ENCODE assay signal across 28 cellular contexts in genomic region chr16:90042946-90043514, GRCh38. TPM values are rescaled to one million over a fixed set of nuclear protein-coding genes. Genes with fewer than 3 reads are reported as not detected.
"Had no signal": no experiment of that assay in that cellular context is flagged by ENCODE, and none has a peak within 500 bp of the region (broad histone marks: within the 10 kb centered on the region; RNA-seq: fewer than 3 reads in every experiment).

No MANE protein-coding gene starts in this region.

- H3K9me3 ChIP-seq: Peyer's patch, SJCRH30, SK-N-SH had no signal

- H3K9ac ChIP-seq: SK-N-SH had no signal

- H3K4me1 ChIP-seq: SJCRH30 had no signal

- H3K36me3 ChIP-seq: SJCRH30 had no signal

- DNase-seq: activated CD4-positive, alpha-beta memory T cell treated with anti-CD3 and anti-CD28 coated beads, Interleukin-2, amount 10 ng/mL, durations not matched to agents 7 days and 5 days; activated CD4-positive, alpha-beta T cell treated with anti-CD3 and anti-CD28 coated beads for 36 hours; activated CD4-positive, alpha-beta T cell treated with anti-CD3 and anti-CD28 coated beads, Interleukin-2, amount 50 U/mL, for 1 hour; activated gamma-delta T cell; activated naive CD4-positive, alpha-beta T cell treated with anti-CD3 and anti-CD28 coated beads for 36 hours; activated naive CD8-positive, alpha-beta T cell treated with anti-CD3 and anti-CD28 coated beads for 36 hours; activated T-cell treated with anti-CD3 and anti-CD28 coated beads for 4 hours; activated T-cell treated with anti-CD3 and anti-CD28 coated beads, Interleukin-2, amount 50 U/mL, for 48 hours; brain microvascular endothelial cell; MM.1S; NCI-H1105; NCI-H1436; NCI-H187; NCI-H2081; NCI-H510A treated with DMSO at 0.1 percent for 48 hours; NCI-H69; NK-92 treated with Interleukin-12 subunit alpha and Interleukin-12 subunit beta, amount 100 ng/mL, for 24 hours; Peyer's patch; Right ventricle myocardium superior; SJCRH30; SK-N-SH; T-helper 1 cell had no signal

- H3K4me2 ChIP-seq: SK-N-SH had no signal

- H3K4me3 ChIP-seq: Peyer's patch, SJCRH30 had no signal

- H3K27ac ChIP-seq: brain microvascular endothelial cell, Peyer's patch, SJCRH30, VCaP had no signal

- H3K27me3 ChIP-seq: brain microvascular endothelial cell, Peyer's patch, SJCRH30 had no signal

RNA-seq across cellular contexts. Expression of gene DBNDD1, which starts 23.8 kb away (rescaled TPM):
- total RNA-seq: activated CD4-positive, alpha-beta memory T cell treated with anti-CD3 and anti-CD28 coated beads, Interleukin-2, amount 10 ng/mL, durations not matched to agents 7 days and 5 days had no signal

RNA-seq across cellular contexts. Expression of gene PRDM7, which starts 34.1 kb away (rescaled TPM):
- total RNA-seq: activated CD4-positive, alpha-beta memory T cell treated with anti-CD3 and anti-CD28 coated beads, Interleukin-2, amount 10 ng/mL, durations not matched to agents 7 days and 5 days; activated CD4-positive, alpha-beta T cell treated with anti-CD3 and anti-CD28 coated beads for 36 hours; activated CD8-positive, alpha-beta memory T cell treated with anti-CD3 and anti-CD28 coated beads for 36 hours; activated naive CD4-positive, alpha-beta T cell treated with anti-CD3 and anti-CD28 coated beads for 36 hours; activated naive CD8-positive, alpha-beta T cell treated with anti-CD3 and anti-CD28 coated beads for 36 hours; cardiac septum; cerebellum; Peyer's patch; Right ventricle myocardium superior; SJCRH30; T-helper 2 cell treated with Interferon-gamma antibody and Interleukin-4, amounts not matched to agents 100 ng/mL and 5 ng/mL, for 36 hours had no signal
- polyA plus RNA-seq: adipose tissue, SK-N-SH had no signal
